Comparison of ENCODE assay signal across 8 cellular contexts in the genomic region with DNA sequence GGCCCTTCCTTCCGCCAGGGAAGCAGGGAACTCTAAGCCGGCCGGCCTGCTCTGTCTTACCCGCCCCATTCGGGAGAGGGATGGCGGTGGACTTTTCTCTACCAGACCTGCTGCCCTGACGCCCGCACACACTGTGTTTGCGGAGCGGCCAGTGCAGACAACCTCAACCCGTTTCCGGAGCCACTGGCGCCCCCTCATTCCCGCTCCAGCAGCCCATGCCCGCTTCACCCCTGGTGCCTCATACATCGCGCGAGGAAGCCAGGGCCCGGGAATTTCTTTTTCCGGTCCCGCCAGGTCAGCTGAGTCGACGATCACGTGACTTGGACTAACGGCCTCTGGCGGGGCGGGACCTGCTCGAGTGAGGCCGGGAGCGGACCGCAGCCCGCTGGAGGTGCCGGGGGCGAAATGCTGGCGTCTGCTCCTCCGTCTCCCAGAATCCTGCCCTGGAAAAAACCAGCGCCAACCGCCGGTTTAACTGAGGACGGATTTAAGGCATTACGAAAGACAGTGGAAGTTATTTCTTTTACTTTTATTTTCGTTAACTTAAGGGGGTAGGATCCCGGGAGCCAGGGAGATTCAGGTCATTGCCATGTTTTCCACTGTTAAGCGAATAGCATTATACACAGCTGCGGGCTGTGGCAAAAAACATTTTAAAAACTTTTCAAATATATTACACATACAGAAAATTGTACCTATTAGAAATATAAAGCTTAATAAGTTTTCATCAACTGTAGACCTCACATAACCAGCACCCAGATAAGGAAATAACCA. TPM values are rescaled to one million over a fixed set of nuclear protein-coding genes. Genes with fewer than 3 reads are reported as not detected.
DNase-seq lines count a peak whose midpoint lies in the region; ATAC-seq and TF ChIP-seq lines count a peak whose summit lies in the region.
"Not testable (repeated sequence)": the region's sequence is repeated elsewhere in the genome, so short reads cannot be mapped to it uniquely, and the experiment has no call there.

No MANE protein-coding gene starts in this region.

- not testable (repeated sequence) for H4K8ac ChIP-seq in neuronal stem cell (ENCODE audit: low read depth, low read length)

- H3K9ac ChIP-seq in neuronal stem cell (ENCODE audit: low read depth, low read length, poor library complexity): not testable (repeated sequence)

- not testable (repeated sequence) for H3K9me3 ChIP-seq in neuronal stem cell (replicated peaks in 1 of 2; ENCODE audit: control insufficient read depth in 2 of 2, insufficient read depth in 1 of 2, low read depth in 1 of 2, low read length in 2 of 2)

- H2BK12ac ChIP-seq in neuronal stem cell (ENCODE audit: low read length): not testable (repeated sequence)

- not testable (repeated sequence) for H3K4me1 ChIP-seq in neuronal stem cell (ENCODE audit: control insufficient read depth in 2 of 2, insufficient read depth in 1 of 2, low read depth in 1 of 2, low read length in 2 of 2)

- CTCF ChIA-PET in activated CD4-positive, alpha-beta T cell treated with anti-CD3 and anti-CD28 coated beads for 36 hours (lab: Charles Lee); MCF 10A (lab: Yijun Ruan, JAX): not testable (repeated sequence)

- not testable (repeated sequence) for H2BK15ac ChIP-seq in neuronal stem cell (ENCODE audit: low read length)

- H3K27ac ChIP-seq in neuronal stem cell (replicated peaks; ENCODE audit: low read length): not testable (repeated sequence)

- not testable (repeated sequence) for H3K36me3 Mint-ChIP-seq in activated CD4-positive, alpha-beta T cell treated with anti-CD3 and anti-CD28 coated beads for 36 hours (ENCODE audit: low read depth); MCF 10A (ENCODE audit: insufficient read depth, unreplicated experiment)

- H3K4me3 ChIP-seq in neuronal stem cell (ENCODE audit: low read length in 2 of 2): peak overlapping the region; percentile 59 to 72

- H2AFZ ChIP-seq in neuronal stem cell (ENCODE audit: low read length): peak overlapping the region; percentile 91

- not testable (repeated sequence) for H3K4me2 ChIP-seq in neuronal stem cell (ENCODE audit: insufficient read depth, low read length, poor library complexity, severe bottlenecking)

- not testable (repeated sequence) for H2BK120ac ChIP-seq in neuronal stem cell (ENCODE audit: low read depth, low read length)

- peak overlapping the region; percentile 95 for H3K23ac ChIP-seq in neuronal stem cell (ENCODE audit: low read depth, low read length, poor library complexity)

- BruUV-seq in MCF 10A (replicated peaks; lab: Mats Ljungman, UMichigan): TSS peak; percentile 96

- not testable (repeated sequence) for H3K18ac ChIP-seq in neuronal stem cell (ENCODE audit: low read length)

- H3K4me3 Mint-ChIP-seq in activated CD4-positive, alpha-beta T cell treated with anti-CD3 and anti-CD28 coated beads for 36 hours: peak overlapping the region; percentile 78
- peak overlapping the region; percentile 93 for H3K4me3 Mint-ChIP-seq in MCF 10A (ENCODE audit: unreplicated experiment)

- H3K36me3 ChIP-seq in neuronal stem cell (replicated peaks in 1 of 2; ENCODE audit: control insufficient read depth in 2 of 2, insufficient read depth in 2 of 2, low read length in 2 of 2): not testable (repeated sequence)

- ATAC-seq in GM21515 (IDR thresholded peaks at IDR 0.05; ENCODE audit: unreplicated experiment) (peak; percentile 80), left ventricle myocardium superior (peak; percentile 98)
- peak; percentile 93 for ATAC-seq in activated CD4-positive, alpha-beta T cell treated with anti-CD3 and anti-CD28 coated beads for 36 hours

- POLR2A ChIA-PET in activated CD4-positive, alpha-beta T cell treated with anti-CD3 and anti-CD28 coated beads for 36 hours (lab: Charles Lee); MCF 10A (lab: Yijun Ruan, JAX): not testable (repeated sequence)

- TF ChIP-seq CTCF in MCF 10A (IDR thresholded peaks at IDR 0.05; ENCODE audit: unreplicated experiment): not testable (repeated sequence)

- not testable (repeated sequence) for H2AK5ac ChIP-seq in neuronal stem cell (ENCODE audit: low read depth, low read length)

- H4K91ac ChIP-seq in neuronal stem cell (ENCODE audit: low read depth, low read length, poor library complexity): not testable (repeated sequence)

- not testable (repeated sequence) for H3K79me1 ChIP-seq in neuronal stem cell (ENCODE audit: low read depth, low read length)

- DNase-seq in COLO829 (ENCODE audit: low spot score) (peak; percentile 48), HT1080 (ENCODE audit: low read depth) (peak; percentile 90), MCF 10A (ENCODE audit: unreplicated experiment) (peak; percentile 86), left ventricle myocardium superior (peak; percentile 92), neuronal stem cell (ENCODE audit: low spot score) (peak; percentile 84)
- DNase-seq in activated CD4-positive, alpha-beta T cell treated with anti-CD3 and anti-CD28 coated beads for 36 hours: peak; percentile 89
- DNase-seq in stimulated activated CD8-positive, alpha-beta memory T cell treated with anti-CD3 and anti-CD28 coated beads, Interleukin-4, amount 100 ng/mL, for 1 hour (ENCODE audit: low read depth in 2 of 2, low spot score in 1 of 2): peak; percentile 22 to 27

- not testable (repeated sequence) for H3K9me3 Mint-ChIP-seq in activated CD4-positive, alpha-beta T cell treated with anti-CD3 and anti-CD28 coated beads for 36 hours (ENCODE audit: low read depth); MCF 10A (ENCODE audit: unreplicated experiment)

- not testable (repeated sequence) for H3K4ac ChIP-seq in neuronal stem cell (ENCODE audit: low read length)

- H3K4me1 Mint-ChIP-seq in activated CD4-positive, alpha-beta T cell treated with anti-CD3 and anti-CD28 coated beads for 36 hours; MCF 10A (ENCODE audit: insufficient read depth, unreplicated experiment): not testable (repeated sequence)

- H2BK5ac ChIP-seq in neuronal stem cell (ENCODE audit: low read length): not testable (repeated sequence)

- intact Hi-C loops in activated CD4-positive, alpha-beta T cell treated with anti-CD3 and anti-CD28 coated beads for 36 hours (cut with DNase I, micrococcal nuclease); MCF 10A (cut with micrococcal nuclease); left ventricle myocardium superior (cut with micrococcal nuclease): not testable (repeated sequence)

- no CpG with 5 or more reads among the region's 45 CpGs for whole genome bisulfite sequencing in neuronal stem cell (ENCODE audit: extremely low coverage in 2 of 2, insufficient read length in 2 of 2, insufficient replicate concordance in 1 of 2), 2 donors

- H3K27me3 Mint-ChIP-seq in activated CD4-positive, alpha-beta T cell treated with anti-CD3 and anti-CD28 coated beads for 36 hours; MCF 10A (ENCODE audit: insufficient read depth, unreplicated experiment): not testable (repeated sequence)

- H3K14ac ChIP-seq in neuronal stem cell (ENCODE audit: low read length): not testable (repeated sequence)

- H3K27me3 ChIP-seq in neuronal stem cell (ENCODE audit: control insufficient read depth in 3 of 3, insufficient read depth in 3 of 3, low read depth in 1 of 3, low read length in 3 of 3): not testable (repeated sequence)

- H3K27ac Mint-ChIP-seq in activated CD4-positive, alpha-beta T cell treated with anti-CD3 and anti-CD28 coated beads for 36 hours: peak overlapping the region; percentile 85
- H3K27ac Mint-ChIP-seq in MCF 10A (ENCODE audit: low read depth, unreplicated experiment): peak overlapping the region; percentile 99

RNA-seq across cellular contexts. Expression of a gene that starts 17.8 kb away (rescaled TPM):
- not detected in 2 replicates for total RNA-seq in HT1080 (2014; rRNA removed; shearing (Covaris generic))
- 0.02 TPM in 1 of 2 replicates, not detected in the other for polyA plus RNA-seq in HT1080 (2015; cell fraction: cytosol; rRNA removed)
- polyA plus RNA-seq in HT1080 (2015; cell fraction: nucleus; rRNA removed): 0.10 TPM in 1 of 2 replicates, not detected in the other
- total RNA-seq in activated CD4-positive, alpha-beta T cell treated with anti-CD3 and anti-CD28 coated beads for 36 hours: not detected
- total RNA-seq in MCF 10A (2022): not detected in 2 replicates
- not detected for total RNA-seq in left ventricle myocardium superior
- 0.15 TPM for polyA plus RNA-seq in neuronal stem cell (2013, experiment 1 of 2)
- 0.10 TPM for polyA plus RNA-seq in neuronal stem cell (2013, experiment 2 of 2)

RNA-seq across cellular contexts. Expression of a gene that starts 30.2 kb away (rescaled TPM):
- not detected in 2 replicates for total RNA-seq in HT1080 (2014; rRNA removed; shearing (Covaris generic))
- 0.11 and 0.24 TPM in 2 replicates for polyA plus RNA-seq in HT1080 (2015; cell fraction: cytosol; rRNA removed)
- 0.29 and 0.43 TPM in 2 replicates for polyA plus RNA-seq in HT1080 (2015; cell fraction: nucleus; rRNA removed)
- under 1 TPM in 1 of 2 experiments, not detected in 1; 0.05 TPM for total RNA-seq in activated CD4-positive, alpha-beta T cell treated with anti-CD3 and anti-CD28 coated beads for 36 hours
- total RNA-seq in MCF 10A (2022) (not detected in 2 replicates), left ventricle myocardium superior (2.2 TPM)
- polyA plus RNA-seq in neuronal stem cell (2013, experiment 1 of 2): 0.10 TPM
- polyA plus RNA-seq in neuronal stem cell (2013, experiment 2 of 2): 0.17 TPM

Comparison
In these comparisons a context has a peak if more than half of its experiments do, and no peak if none do; other contexts are left out.
1. DNase-seq: peak in every context shown above with its lines; median percentile 92 in left ventricle myocardium superior; 90 in HT1080; 89 in activated CD4-positive, alpha-beta T cell treated with anti-CD3 and anti-CD28 coated beads for 36 hours; 86 in MCF 10A; 84 in neuronal stem cell; 48 in COLO829; 24 in stimulated activated CD8-positive, alpha-beta memory T cell treated with anti-CD3 and anti-CD28 coated beads, Interleukin-4, amount 100 ng/mL, for 1 hour.